ENCODE assay signal across 1 cellular context in genomic region chr2:30510409-30510808, GRCh38.
TF ChIP-seq lines count a peak whose summit lies in the region.

No MANE protein-coding gene starts in this region.

TF ChIP-seq in HepG2, 621 proteins besides CTCF, POLR2A, EP300 and RAD21:
- no peak for TF ChIP-seq THAP9 (CRISPR knock-in tag; IDR thresholded peaks at IDR 0.05; ENCODE audit: borderline replicate concordance)
- 0 out of 2 replicates have a peak, but pooled peaks have one; percentile 43 for TF ChIP-seq SATB2 (CRISPR knock-in tag; IDR thresholded peaks at IDR 0.05)
- no peak for TF ChIP-seq ZNF660 (CRISPR knock-in tag; IDR thresholded peaks at IDR 0.05; ENCODE audit: borderline replicate concordance, low read depth)
- TF ChIP-seq, protein P1, sequence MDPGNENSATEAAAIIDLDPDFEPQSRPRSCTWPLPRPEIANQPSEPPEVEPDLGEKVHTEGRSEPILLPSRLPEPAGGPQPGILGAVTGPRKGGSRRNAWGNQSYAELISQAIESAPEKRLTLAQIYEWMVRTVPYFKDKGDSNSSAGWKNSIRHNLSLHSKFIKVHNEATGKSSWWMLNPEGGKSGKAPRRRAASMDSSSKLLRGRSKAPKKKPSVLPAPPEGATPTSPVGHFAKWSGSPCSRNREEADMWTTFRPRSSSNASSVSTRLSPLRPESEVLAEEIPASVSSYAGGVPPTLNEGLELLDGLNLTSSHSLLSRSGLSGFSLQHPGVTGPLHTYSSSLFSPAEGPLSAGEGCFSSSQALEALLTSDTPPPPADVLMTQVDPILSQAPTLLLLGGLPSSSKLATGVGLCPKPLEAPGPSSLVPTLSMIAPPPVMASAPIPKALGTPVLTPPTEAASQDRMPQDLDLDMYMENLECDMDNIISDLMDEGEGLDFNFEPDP (CRISPR knock-in tag; conservative IDR thresholded peaks at IDR 0.05): no peak
